17 cellular contexts compared by ENCODE assay signal in the genomic region with DNA sequence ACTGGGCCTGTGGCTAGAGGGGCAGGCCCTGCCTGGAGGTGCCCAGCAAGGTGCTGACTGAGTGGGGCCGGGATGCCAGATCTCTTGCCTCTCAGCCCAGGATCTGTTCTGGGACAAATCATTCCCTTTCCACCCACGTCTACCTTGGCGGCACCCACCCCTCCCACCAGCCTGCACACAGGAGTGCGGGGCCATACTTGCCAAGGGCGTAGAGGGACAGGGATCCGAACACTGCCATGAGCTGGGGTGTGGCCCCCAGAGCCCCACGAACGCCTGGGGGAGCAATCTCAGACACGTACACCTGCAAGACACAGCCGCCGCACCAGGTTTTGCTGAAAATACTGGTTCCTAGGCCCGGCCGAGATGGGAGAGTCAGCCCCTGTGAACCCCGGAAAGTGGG. TPM values are rescaled to one million over a fixed set of nuclear protein-coding genes. Genes with fewer than 3 reads are reported as not detected.
"Had no signal": no experiment of that assay in that cellular context is flagged by ENCODE, and none has a peak within 500 bp of the region (broad histone marks: within the 10 kb centered on the region; RNA-seq: fewer than 3 reads in every experiment).

No MANE protein-coding gene starts in this region.

- H3K9me3 ChIP-seq: left lung, spleen had no signal

- H3K27me3 Mint-ChIP-seq: activated CD4-positive, alpha-beta memory T cell treated with anti-CD3 and anti-CD28 coated beads, Interleukin-2, amount 10 ng/mL, durations not matched to agents 7 days and 5 days; activated CD4-positive, alpha-beta T cell treated with anti-CD3 and anti-CD28 coated beads for 36 hours; activated CD8-positive, alpha-beta memory T cell treated with anti-CD3 and anti-CD28 coated beads, Interleukin-2, amount 10 ng/mL, durations not matched to agents 7 days and 5 days; activated naive CD8-positive, alpha-beta T cell treated with anti-CD3 and anti-CD28 coated beads, Interleukin-2, amount 10 ng/mL, durations not matched to agents 7 days and 5 days; activated T-helper 17 cell treated with anti-CD3 and anti-CD28 coated beads, Interleukin-2, amount 50 U/mL, for 72 hours; brain had no signal

- H3K9me3 Mint-ChIP-seq: activated CD4-positive, alpha-beta memory T cell treated with anti-CD3 and anti-CD28 coated beads, Interleukin-2, amount 10 ng/mL, durations not matched to agents 7 days and 5 days; activated naive CD8-positive, alpha-beta T cell treated with anti-CD3 and anti-CD28 coated beads, Interleukin-2, amount 10 ng/mL, durations not matched to agents 7 days and 5 days; activated T-helper 17 cell treated with anti-CD3 and anti-CD28 coated beads, Interleukin-2, amount 50 U/mL, for 72 hours; brain; naive thymus-derived CD4-positive, alpha-beta T cell; T-helper 2 cell treated with Interferon-gamma antibody and Interleukin-4, amounts not matched to agents 5 μg/mL and 100 μg/mL, for 36 hours had no signal

- DNase-seq: activated CD4-positive, alpha-beta memory T cell treated with anti-CD3 and anti-CD28 coated beads, Interleukin-2, amount 10 ng/mL, durations not matched to agents 7 days and 5 days; activated CD4-positive, alpha-beta T cell treated with anti-CD3 and anti-CD28 coated beads for 36 hours; activated CD8-positive, alpha-beta memory T cell treated with anti-CD3 and anti-CD28 coated beads, Interleukin-2, amount 10 ng/mL, durations not matched to agents 7 days and 5 days; activated naive CD4-positive, alpha-beta T cell treated with Interleukin-2 at 50 U/mL for 16 hours; activated naive CD8-positive, alpha-beta T cell treated with anti-CD3 and anti-CD28 coated beads, Interleukin-2, amount 10 ng/mL, durations not matched to agents 7 days and 5 days; activated T-cell treated with anti-CD3 and anti-CD28 coated beads, Interleukin-2, amount 50 U/mL, for 1 hour; anterior cingulate cortex; foreskin keratinocyte; naive thymus-derived CD4-positive, alpha-beta T cell; spleen; stimulated activated CD4-positive, alpha-beta T cell treated with anti-CD3 and anti-CD28 coated beads, Interleukin-4, amount 100 ng/mL, for 4 hours; stimulated activated naive CD4-positive, alpha-beta T cell had no signal

- H3K4me1 Mint-ChIP-seq: activated T-helper 17 cell treated with anti-CD3 and anti-CD28 coated beads, Interleukin-2, amount 50 U/mL, for 72 hours had no signal

- H3K27ac Mint-ChIP-seq: activated CD4-positive, alpha-beta memory T cell treated with anti-CD3 and anti-CD28 coated beads, Interleukin-2, amount 10 ng/mL, durations not matched to agents 7 days and 5 days; activated CD4-positive, alpha-beta T cell treated with anti-CD3 and anti-CD28 coated beads for 36 hours; activated CD8-positive, alpha-beta memory T cell treated with anti-CD3 and anti-CD28 coated beads, Interleukin-2, amount 10 ng/mL, durations not matched to agents 7 days and 5 days; activated naive CD8-positive, alpha-beta T cell treated with anti-CD3 and anti-CD28 coated beads, Interleukin-2, amount 10 ng/mL, durations not matched to agents 7 days and 5 days; activated T-helper 17 cell treated with anti-CD3 and anti-CD28 coated beads, Interleukin-2, amount 50 U/mL, for 72 hours; T-helper 2 cell treated with Interferon-gamma antibody and Interleukin-4, amounts not matched to agents 5 μg/mL and 100 μg/mL, for 36 hours had no signal

- H3K4me3 Mint-ChIP-seq: activated CD4-positive, alpha-beta memory T cell treated with anti-CD3 and anti-CD28 coated beads, Interleukin-2, amount 10 ng/mL, durations not matched to agents 7 days and 5 days; activated CD4-positive, alpha-beta T cell treated with anti-CD3 and anti-CD28 coated beads for 36 hours; activated CD8-positive, alpha-beta memory T cell treated with anti-CD3 and anti-CD28 coated beads, Interleukin-2, amount 10 ng/mL, durations not matched to agents 7 days and 5 days; activated naive CD8-positive, alpha-beta T cell treated with anti-CD3 and anti-CD28 coated beads, Interleukin-2, amount 10 ng/mL, durations not matched to agents 7 days and 5 days; activated T-helper 17 cell treated with anti-CD3 and anti-CD28 coated beads, Interleukin-2, amount 50 U/mL, for 72 hours; naive thymus-derived CD4-positive, alpha-beta T cell; T-helper 2 cell treated with Interferon-gamma antibody and Interleukin-4, amounts not matched to agents 5 μg/mL and 100 μg/mL, for 36 hours had no signal

- H3K36me3 Mint-ChIP-seq: activated CD8-positive, alpha-beta memory T cell treated with anti-CD3 and anti-CD28 coated beads, Interleukin-2, amount 10 ng/mL, durations not matched to agents 7 days and 5 days; activated naive CD8-positive, alpha-beta T cell treated with anti-CD3 and anti-CD28 coated beads, Interleukin-2, amount 10 ng/mL, durations not matched to agents 7 days and 5 days; brain; naive thymus-derived CD4-positive, alpha-beta T cell had no signal

- H3K4me1 ChIP-seq: foreskin keratinocyte had no signal

- H3K27me3 ChIP-seq: foreskin keratinocyte had no signal

- ATAC-seq: activated CD4-positive, alpha-beta T cell treated with anti-CD3 and anti-CD28 coated beads for 36 hours; activated CD8-positive, alpha-beta memory T cell treated with anti-CD3 and anti-CD28 coated beads, Interleukin-2, amount 10 ng/mL, durations not matched to agents 7 days and 5 days; activated T-helper 17 cell treated with anti-CD3 and anti-CD28 coated beads, Interleukin-2, amount 50 U/mL, for 72 hours; foreskin keratinocyte had no signal

RNA-seq across cellular contexts. Expression of a gene that starts 48.7 kb away (rescaled TPM):
- polyA plus RNA-seq: fibroblast of lung; foreskin keratinocyte; naive thymus-derived CD4-positive, alpha-beta T cell; spleen had no signal
